1 cellular context compared by ENCODE assay signal in genomic region chr3:187342255-187342654, GRCh38.
TF ChIP-seq lines count a peak whose summit lies in the region.

No MANE protein-coding gene starts in this region.

TF ChIP-seq in GM23338, 12 proteins besides CTCF, POLR2A, EP300 and RAD21 (continued from another document):
- TF ChIP-seq ZNF462 (CRISPR knock-in tag; IDR thresholded peaks at IDR 0.05), result no peak
